In genomic region chr19:17949956-17950309, GRCh38 we compare ENCODE assay signal across 10 cellular contexts. TPM values are rescaled to one million over a fixed set of nuclear protein-coding genes. Genes with fewer than 3 reads are reported as not detected.
A peak's percentile ranks its signal among the peaks of the same experiment; 100 is the strongest.
DNase-seq lines count a peak whose midpoint lies in the region; ATAC-seq, FAIRE-seq and TF ChIP-seq lines count a peak whose summit lies in the region.
"Had no signal": no experiment of that assay in that cellular context is flagged by ENCODE, and none has a peak within 500 bp of the region (broad histone marks: within the 10 kb centered on the region; RNA-seq: fewer than 3 reads in every experiment).

No MANE protein-coding gene starts in this region.

- peak overlapping the region; percentile 53 for H3K4me3 Mint-ChIP-seq in T-helper 1 cell treated with Interleukin-12 subunit alpha and Interleukin-12 subunit beta and Interleukin-4 antibody, amounts not matched to agents 30 μg/mL and 1 μg/mL, for 36 hours
- H3K4me3 Mint-ChIP-seq in astrocyte (ENCODE audit: unreplicated experiment) = peak overlapping the region; percentile 77

- H3K4me2 ChIP-seq in astrocyte (ENCODE audit: low read length) = no peak overlapping the region

- H3K4me3 ChIP-seq in astrocyte (ENCODE audit: insufficient read depth, low read depth, low read length) = no peak overlapping the region
- peak overlapping the region; percentile 60 for H3K4me3 ChIP-seq in neuron (ENCODE audit: low read length)
- H3K4me3 ChIP-seq: psoas muscle had no signal

- no peak for TF ChIP-seq CTCF in astrocyte (IDR thresholded peaks at IDR 0.05; ENCODE audit: insufficient read depth, low read depth, low read length)

- no peak overlapping the region for H3K27ac ChIP-seq in astrocyte (ENCODE audit: low read depth, low read length)
- H3K27ac ChIP-seq: psoas muscle had no signal

- peaks cover 4% of the 10 kb centered on the region for H3K4me1 ChIP-seq in astrocyte (ENCODE audit: insufficient read depth, low read length)
- H3K4me1 ChIP-seq in neuron (ENCODE audit: insufficient read depth, low read length) = peaks cover 55% of the 10 kb centered on the region

- peaks cover 29% of the 10 kb centered on the region for H3K4me1 Mint-ChIP-seq in T-helper 1 cell treated with Interleukin-12 subunit alpha and Interleukin-12 subunit beta and Interleukin-4 antibody, amounts not matched to agents 30 μg/mL and 1 μg/mL, for 36 hours (ENCODE audit: low read depth)
- H3K4me1 Mint-ChIP-seq in astrocyte (ENCODE audit: low read depth, unreplicated experiment) = peaks cover 8% of the 10 kb centered on the region

- no peak for FAIRE-seq in astrocyte (lab: Jason Lieb, UNC)

- H4K20me1 ChIP-seq in astrocyte (ENCODE audit: insufficient read depth, low read length) = peaks cover 4% of the 10 kb centered on the region

- H3K27ac Mint-ChIP-seq in T-helper 1 cell treated with Interleukin-12 subunit alpha and Interleukin-12 subunit beta and Interleukin-4 antibody, amounts not matched to agents 30 μg/mL and 1 μg/mL, for 36 hours = peak overlapping the region; percentile 24
- no peak overlapping the region for H3K27ac Mint-ChIP-seq in astrocyte (ENCODE audit: unreplicated experiment)

- H2AFZ ChIP-seq in astrocyte (ENCODE audit: low read depth, low read length) (no peak overlapping the region), neuron (ENCODE audit: low read depth, low read length) (no peak overlapping the region)

- peaks cover 52% of the 10 kb centered on the region for H3K27me3 ChIP-seq in astrocyte (ENCODE audit: insufficient read depth, low read length)
- no peaks in the 10 kb centered on the region for H3K27me3 ChIP-seq in neuron (ENCODE audit: insufficient read depth, low read length)

- H3K36me3 ChIP-seq in astrocyte (ENCODE audit: insufficient read depth, low read length) (no peaks in the 10 kb centered on the region), neuron (ENCODE audit: insufficient read depth, low read length) (peaks cover 3% of the 10 kb centered on the region)

- H3K9me3 ChIP-seq in astrocyte (ENCODE audit: insufficient read depth, low read depth, low read length) = no peaks in the 10 kb centered on the region
- H3K9me3 ChIP-seq in neuron (ENCODE audit: low read length) = no peaks in the 10 kb centered on the region
- H3K9me3 ChIP-seq: psoas muscle had no signal

- no peaks in the 10 kb centered on the region for H3K79me2 ChIP-seq in astrocyte (ENCODE audit: insufficient read depth, low read length)

- no peak for ATAC-seq in GM18867 (IDR thresholded peaks at IDR 0.05; ENCODE audit: unreplicated experiment)
- ATAC-seq: psoas muscle had no signal

- H3K36me3 Mint-ChIP-seq in T-helper 1 cell treated with Interleukin-12 subunit alpha and Interleukin-12 subunit beta and Interleukin-4 antibody, amounts not matched to agents 30 μg/mL and 1 μg/mL, for 36 hours (ENCODE audit: low read depth) = no peaks in the 10 kb centered on the region
- H3K36me3 Mint-ChIP-seq in astrocyte (ENCODE audit: low read depth, unreplicated experiment) = peaks cover 2% of the 10 kb centered on the region

- H3K9ac ChIP-seq in astrocyte (ENCODE audit: low read length) = no peak overlapping the region

- peaks cover 52% of the 10 kb centered on the region for H3K27me3 Mint-ChIP-seq in T-helper 1 cell treated with Interleukin-12 subunit alpha and Interleukin-12 subunit beta and Interleukin-4 antibody, amounts not matched to agents 30 μg/mL and 1 μg/mL, for 36 hours (ENCODE audit: low read depth)
- H3K27me3 Mint-ChIP-seq in astrocyte (ENCODE audit: low read depth, unreplicated experiment) = peaks cover 48% of the 10 kb centered on the region

- H3K9me3 Mint-ChIP-seq in T-helper 1 cell treated with Interleukin-12 subunit alpha and Interleukin-12 subunit beta and Interleukin-4 antibody, amounts not matched to agents 30 μg/mL and 1 μg/mL, for 36 hours = no peaks in the 10 kb centered on the region
- no peaks in the 10 kb centered on the region for H3K9me3 Mint-ChIP-seq in astrocyte (ENCODE audit: unreplicated experiment)

- DNase-seq in T-helper 1 cell = no peak
- peak; percentile 80 for DNase-seq in NCI-H128 (lab: John Stamatoyannopoulos, UW; ENCODE audit: unreplicated experiment)
- no peak for DNase-seq in astrocyte (ENCODE audit: low read depth)
- no peak for DNase-seq in dedifferentiated amniotic fluid mesenchymal stem cell (ENCODE audit: extremely low spot score)
- DNase-seq in activated CD8-positive, alpha-beta memory T cell treated with anti-CD3 and anti-CD28 coated beads, Interleukin-2, amount 50 U/mL, for 48 hours = no peak
- DNase-seq: head of caudate nucleus, psoas muscle had no signal

RNA-seq across cellular contexts. Expression of gene KCNN1, which starts 17.0 kb away (rescaled TPM):
- 1.5 and 1.6 TPM in 2 replicates for total RNA-seq in astrocyte
- total RNA-seq: psoas muscle had no signal

RNA-seq across cellular contexts. Expression of gene CCDC124, which starts 17.1 kb away (rescaled TPM):
- 91.0 and 97.3 TPM in 2 replicates for total RNA-seq in astrocyte

RNA-seq across cellular contexts. Expression of gene ARRDC2, which starts 58.0 kb away (rescaled TPM):
- 2.6 and 2.8 TPM in 2 replicates for total RNA-seq in astrocyte
